10 cellular contexts compared by ENCODE assay signal in genomic region chr6:7324520-7324919, GRCh38. TPM values are rescaled to one million over a fixed set of nuclear protein-coding genes. Genes with fewer than 3 reads are reported as not detected.
DNase-seq lines count a peak whose midpoint lies in the region; ATAC-seq and TF ChIP-seq lines count a peak whose summit lies in the region.
"Had no signal": no experiment of that assay in that cellular context is flagged by ENCODE, and none has a peak within 500 bp of the region (broad histone marks: within the 10 kb centered on the region; RNA-seq: fewer than 3 reads in every experiment).

No MANE protein-coding gene starts in this region.

- H3K4me1 Mint-ChIP-seq in osteocyte (ENCODE audit: unreplicated experiment), result no peaks in the 10 kb centered on the region

- no peaks in the 10 kb centered on the region for H3K9me3 Mint-ChIP-seq in osteocyte (ENCODE audit: unreplicated experiment)

- no peaks in the 10 kb centered on the region for H3K4me1 ChIP-seq in BE2C

- H3K9me3 ChIP-seq in BE2C, result no peaks in the 10 kb centered on the region

- H3K36me3 Mint-ChIP-seq in osteocyte (ENCODE audit: unreplicated experiment), result peaks cover 2% of the 10 kb centered on the region

- H3K27me3 Mint-ChIP-seq in osteocyte (ENCODE audit: unreplicated experiment), result no peaks in the 10 kb centered on the region

- H3K27ac Mint-ChIP-seq in osteocyte (ENCODE audit: unreplicated experiment), result no peak overlapping the region
- H3K27ac Mint-ChIP-seq: activated CD4-positive, alpha-beta T cell treated with anti-CD3 and anti-CD28 coated beads, Interleukin-2, amount 10 ng/mL, durations not matched to agents 24 days and 14 days had no signal

- no peaks in the 10 kb centered on the region for H3K36me3 ChIP-seq in BE2C

- DNase-seq in AML-193 (lab: John Stamatoyannopoulos, UW) (peak; percentile 92 to 93), globus pallidus (ENCODE audit: low spot score) (peak; percentile 69), osteocyte (ENCODE audit: extremely low spot score, unreplicated experiment) (no peak), DMS 273 (lab: John Stamatoyannopoulos, UW; ENCODE audit: unreplicated experiment) (no peak), BE2C (no peak), COLO829 (ENCODE audit: low spot score) (no peak)
- DNase-seq: activated CD4-positive, alpha-beta T cell treated with anti-CD3 and anti-CD28 coated beads, Interleukin-2, amount 10 ng/mL, durations not matched to agents 24 days and 14 days; PC-9 had no signal

- no peaks in the 10 kb centered on the region for H3K27me3 ChIP-seq in BE2C

- no peak overlapping the region for H3K4me3 ChIP-seq in BE2C (ENCODE audit: low read depth, low read length)
- H3K4me3 ChIP-seq: PC-9 had no signal

- no peak overlapping the region for H3K4me3 Mint-ChIP-seq in osteocyte (ENCODE audit: unreplicated experiment)
- H3K4me3 Mint-ChIP-seq: activated CD4-positive, alpha-beta T cell treated with anti-CD3 and anti-CD28 coated beads, Interleukin-2, amount 10 ng/mL, durations not matched to agents 24 days and 14 days had no signal

- peak; percentile 66 for ATAC-seq in GM21381 (IDR thresholded peaks at IDR 0.05; ENCODE audit: unreplicated experiment)
- peak; percentile 70 for ATAC-seq in HG03460 (IDR thresholded peaks at IDR 0.05; ENCODE audit: unreplicated experiment)

- TF ChIP-seq CTCF in osteocyte (IDR thresholded peaks at IDR 0.05), result no peak
- TF ChIP-seq CTCF in BE2C (IDR thresholded peaks at IDR 0.05; ENCODE audit: low read depth, low read length), result no peak

RNA-seq across cellular contexts. Expression of gene SSR1, which starts 11.5 kb away (rescaled TPM):
- total RNA-seq in osteocyte, result 183 and 204 TPM in 2 replicates
- 96.8 TPM for polyA plus RNA-seq in BE2C (2012; ENCODE audit: insufficient read depth, insufficient read length, low read depth)

Comparison
In these comparisons a context has a peak if more than half of its experiments do, and no peak if none do; other contexts are left out.
1. DNase-seq: peak in AML-193 (2 of 2) and globus pallidus (single experiment); none in osteocyte (single experiment), DMS 273 (single experiment), BE2C (single experiment) and COLO829 (single experiment).